21 cellular contexts compared by ENCODE assay signal in the genomic region with DNA sequence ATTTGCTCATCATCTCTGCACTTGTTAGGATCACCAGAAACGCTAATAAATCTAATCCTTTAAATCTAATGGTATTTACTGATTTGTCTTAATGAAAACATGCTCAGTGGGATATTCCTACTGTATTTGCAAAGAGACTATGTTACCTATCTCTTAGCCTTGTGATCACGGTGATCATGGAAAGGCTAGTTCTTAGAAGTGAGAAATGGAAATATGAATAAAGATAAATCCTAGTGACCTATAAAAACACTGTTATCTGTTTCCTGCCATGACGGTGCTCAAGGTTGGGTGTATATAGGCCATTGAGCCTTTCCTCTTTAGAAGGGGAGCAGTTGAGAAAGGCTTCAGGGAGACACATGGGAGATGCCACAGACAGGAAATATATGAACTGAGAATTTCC.
"Had no signal": no experiment of that assay in that cellular context is flagged by ENCODE, and none has a peak within 500 bp of the region (broad histone marks: within the 10 kb centered on the region; RNA-seq: fewer than 3 reads in every experiment).

No MANE protein-coding gene starts in this region.

- H3K4me1 Mint-ChIP-seq: immature natural killer cell; natural killer cell; neural crest cell; stimulated activated effector memory CD8-positive, alpha-beta T cell treated with anti-CD3 and anti-CD28 coated beads, Interleukin-12 subunit alpha, Interleukin-12 subunit beta, amount 100 ng/mL, for 72 hours had no signal

- H3K4me3 Mint-ChIP-seq: effector memory CD8-positive, alpha-beta T cell; immature natural killer cell; natural killer cell; neural crest cell; stimulated activated effector memory CD8-positive, alpha-beta T cell treated with anti-CD3 and anti-CD28 coated beads, Interleukin-12 subunit alpha, Interleukin-12 subunit beta, amount 100 ng/mL, for 72 hours; type B pancreatic cell had no signal

- DNase-seq: effector memory CD8-positive, alpha-beta T cell; hypothalamus; immature natural killer cell; left ventricle myocardium superior; lower lobe of right lung; natural killer cell; pancreas; right cardiac atrium; sigmoid colon; stimulated activated CD4-positive, alpha-beta T cell treated with anti-CD3 and anti-CD28 coated beads, Interleukin-2, amount 100 ng/mL, for 24 hours; stimulated activated CD4-positive, alpha-beta T cell treated with anti-CD3 and anti-CD28 coated beads, Interleukin-4, amount 100 ng/mL, for 24 hours; stimulated activated naive CD4-positive, alpha-beta T cell treated with Interleukin-2 at 50 U/mL for 16 hours; stomach; tibial artery had no signal

- H3K27ac Mint-ChIP-seq: effector memory CD8-positive, alpha-beta T cell; immature natural killer cell; natural killer cell; stimulated activated effector memory CD8-positive, alpha-beta T cell treated with anti-CD3 and anti-CD28 coated beads, Interleukin-12 subunit alpha, Interleukin-12 subunit beta, amount 100 ng/mL, for 72 hours; type B pancreatic cell had no signal

- FAIRE-seq: endometrium, frontal cortex, keratinocyte, pancreas had no signal

- H3K9me3 Mint-ChIP-seq: neural crest cell, type B pancreatic cell had no signal

- H3K27me3 Mint-ChIP-seq: effector memory CD8-positive, alpha-beta T cell; progenitor cell of endocrine pancreas; type B pancreatic cell had no signal

- H3K36me3 Mint-ChIP-seq: immature natural killer cell; natural killer cell; stimulated activated effector memory CD8-positive, alpha-beta T cell treated with anti-CD3 and anti-CD28 coated beads, Interleukin-12 subunit alpha, Interleukin-12 subunit beta, amount 100 ng/mL, for 72 hours; type B pancreatic cell had no signal

- H3K27ac ChIP-seq: lower lobe of right lung had no signal
